1 cellular context compared by ENCODE assay signal in genomic region chr15:80159301-80159700, GRCh38.
TF ChIP-seq lines count a peak whose summit lies in the region.

No MANE protein-coding gene starts in this region.

TF ChIP-seq in K562, 482 proteins besides CTCF, POLR2A, EP300 and RAD21:
- TF ChIP-seq CHD7 (IDR thresholded peaks at IDR 0.05; ENCODE audit: low read depth, low read length) (no peak), ZNF311 (CRISPR knock-in tag; IDR thresholded peaks at IDR 0.05) (no peak), GTF2A2 (tag; IDR thresholded peaks at IDR 0.05) (no peak), CHAMP1 (IDR thresholded peaks at IDR 0.05) (no peak), CTCFL (IDR thresholded peaks at IDR 0.05; ENCODE audit: borderline replicate concordance, insufficient read depth, low read depth, low read length, poor library complexity, severe bottlenecking) (no peak), ZNF146 (CRISPR knock-in tag; IDR thresholded peaks at IDR 0.05; ENCODE audit: unreplicated experiment) (no peak), RBM39 (optimal IDR thresholded peaks at IDR 0.05; ENCODE audit: low read depth, low read length) (no peak), ZNF445 (CRISPR knock-in tag; IDR thresholded peaks at IDR 0.05; ENCODE audit: low read depth) (no peak), MTA3 (IDR thresholded peaks at IDR 0.05; ENCODE audit: borderline replicate concordance) (no peak)
- TF ChIP-seq, protein P1, sequence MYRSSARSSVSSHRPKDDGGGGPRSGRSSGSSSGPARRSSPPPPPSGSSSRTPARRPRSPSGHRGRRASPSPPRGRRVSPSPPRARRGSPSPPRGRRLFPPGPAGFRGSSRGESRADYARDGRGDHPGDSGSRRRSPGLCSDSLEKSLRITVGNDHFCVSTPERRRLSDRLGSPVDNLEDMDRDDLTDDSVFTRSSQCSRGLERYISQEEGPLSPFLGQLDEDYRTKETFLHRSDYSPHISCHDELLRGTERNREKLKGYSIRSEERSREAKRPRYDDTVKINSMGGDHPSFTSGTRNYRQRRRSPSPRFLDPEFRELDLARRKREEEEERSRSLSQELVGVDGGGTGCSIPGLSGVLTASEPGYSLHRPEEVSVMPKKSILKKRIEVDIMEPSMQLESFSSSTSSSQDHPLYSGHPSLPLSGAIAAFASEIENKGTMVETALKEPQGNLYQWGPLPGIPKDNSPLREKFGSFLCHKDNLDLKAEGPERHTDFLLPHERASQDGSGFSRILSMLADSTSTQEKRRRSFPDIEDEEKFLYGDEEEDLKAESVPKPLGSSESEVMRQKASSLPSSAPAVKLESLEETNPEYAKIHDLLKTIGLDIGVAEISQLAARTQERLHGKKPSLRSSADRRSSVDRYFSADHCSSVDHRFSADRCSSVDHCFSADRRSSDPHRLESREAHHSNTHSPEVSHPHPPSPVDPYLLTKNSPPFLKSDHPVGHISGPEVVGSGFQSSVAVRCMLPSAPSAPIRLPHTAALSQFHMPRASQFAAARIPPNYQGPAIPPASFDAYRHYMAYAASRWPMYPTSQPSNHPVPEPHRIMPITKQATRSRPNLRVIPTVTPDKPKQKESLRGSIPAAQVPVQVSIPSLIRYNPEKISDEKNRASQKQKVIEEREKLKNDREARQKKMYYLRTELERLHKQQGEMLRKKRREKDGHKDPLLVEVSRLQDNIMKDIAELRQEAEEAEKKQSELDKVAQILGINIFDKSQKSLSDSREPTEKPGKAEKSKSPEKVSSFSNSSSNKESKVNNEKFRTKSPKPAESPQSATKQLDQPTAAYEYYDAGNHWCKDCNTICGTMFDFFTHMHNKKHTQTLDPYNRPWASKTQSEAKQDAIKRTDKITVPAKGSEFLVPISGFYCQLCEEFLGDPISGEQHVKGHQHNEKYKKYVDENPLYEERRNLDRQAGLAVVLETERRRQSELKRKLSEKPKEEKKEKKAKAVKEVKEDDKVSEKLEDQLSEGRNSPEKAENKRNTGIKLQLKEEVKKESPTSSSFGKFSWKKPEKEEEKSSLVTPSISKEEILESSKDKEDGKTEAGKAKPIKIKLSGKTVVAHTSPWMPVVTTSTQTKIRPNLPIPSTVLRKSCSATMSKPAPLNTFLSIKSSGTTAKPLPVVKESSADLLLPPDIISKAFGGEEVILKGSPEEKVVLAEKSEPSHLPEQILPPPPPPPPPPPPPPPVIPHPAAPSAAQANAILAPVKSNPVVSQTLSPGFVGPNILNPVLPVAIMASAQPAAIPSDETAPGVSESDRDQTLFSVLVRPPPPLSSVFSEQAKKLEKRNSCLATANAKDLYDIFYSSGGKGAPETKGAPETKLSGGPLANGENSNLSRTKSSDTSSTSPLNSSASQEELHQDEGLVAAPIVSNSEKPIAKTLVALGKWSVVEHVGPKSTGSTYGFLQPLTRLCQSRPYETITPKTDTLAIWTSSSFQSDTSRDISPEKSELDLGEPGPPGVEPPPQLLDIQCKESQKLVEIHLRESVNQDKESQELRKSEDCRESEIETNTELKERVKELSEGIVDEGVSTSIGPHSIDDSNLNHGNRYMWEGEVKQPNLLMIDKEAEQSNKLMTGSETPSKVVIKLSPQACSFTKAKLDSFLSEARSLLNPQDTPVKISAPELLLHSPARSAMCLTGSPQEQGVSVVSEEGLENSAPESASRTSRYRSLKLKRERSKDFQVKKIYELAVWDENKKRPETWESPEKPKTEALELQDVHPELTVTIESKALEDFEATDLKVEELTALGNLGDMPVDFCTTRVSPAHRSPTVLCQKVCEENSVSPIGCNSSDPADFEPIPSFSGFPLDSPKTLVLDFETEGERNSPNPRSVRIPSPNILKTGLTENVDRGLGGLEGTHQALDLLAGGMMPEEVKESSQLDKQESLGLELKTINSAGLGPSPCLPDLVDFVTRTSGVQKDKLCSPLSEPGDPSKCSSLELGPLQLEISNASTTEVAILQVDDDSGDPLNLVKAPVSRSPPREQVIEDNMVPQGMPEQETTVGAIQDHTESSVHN (IDR thresholded peaks at IDR 0.05; ENCODE audit: borderline replicate concordance in 1 of 2, low read depth in 1 of 2), result no peak
